8 cellular contexts compared by ENCODE assay signal in the genomic region with DNA sequence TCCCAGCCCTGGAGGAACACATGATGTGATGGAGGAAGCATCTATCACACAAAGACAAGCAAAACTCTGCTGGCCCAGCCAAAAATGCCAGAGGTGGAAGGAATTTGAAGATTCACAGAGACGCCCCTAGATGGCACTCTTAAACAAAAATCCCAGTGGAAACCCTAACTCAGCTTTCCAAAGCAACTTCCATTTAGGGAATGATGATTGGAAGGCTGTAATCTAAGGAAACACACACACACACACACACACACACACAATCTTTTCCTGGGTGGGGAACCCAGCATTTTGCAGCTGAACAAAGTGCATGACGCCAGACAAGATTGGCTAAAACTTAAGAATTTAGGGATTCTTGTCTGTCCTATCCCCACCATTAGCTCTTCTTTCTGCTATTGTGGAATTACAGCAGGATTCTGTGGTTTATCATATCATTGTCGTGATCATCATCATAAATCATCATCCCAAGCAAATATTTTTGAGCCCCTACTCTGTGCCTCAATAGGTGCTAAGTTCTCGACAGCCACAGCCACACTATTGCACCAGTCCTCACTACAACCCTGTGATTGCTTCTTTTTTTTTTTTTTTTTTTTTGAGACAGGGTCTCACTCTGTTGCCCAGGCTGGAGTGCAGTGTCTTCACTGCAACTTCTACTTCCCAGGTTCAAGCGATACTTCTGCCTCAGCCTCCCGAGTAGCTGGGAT. TPM values are rescaled to one million over a fixed set of nuclear protein-coding genes. Genes with fewer than 3 reads are reported as not detected.
DNase-seq lines count a peak whose midpoint lies in the region; ATAC-seq and TF ChIP-seq lines count a peak whose summit lies in the region.

No MANE protein-coding gene starts in this region.

- H3K4me3 Mint-ChIP-seq in type B pancreatic cell, result peak overlapping the region; percentile 75
- no peak overlapping the region for H3K4me3 Mint-ChIP-seq in T-helper 2 cell treated with Interferon-gamma antibody and Interleukin-4, amounts not matched to agents 5 μg/mL and 100 μg/mL, for 36 hours

- peaks cover 3% of the 10 kb centered on the region for H3K4me1 ChIP-seq in NT2/D1 (ENCODE audit: insufficient read depth, insufficient read length)

- no peak overlapping the region for H3K9ac ChIP-seq in NT2/D1 (ENCODE audit: insufficient read length, low read depth)

- TF ChIP-seq CTCF in choroid plexus epithelial cell (conservative IDR thresholded peaks at IDR 0.05; ENCODE audit: low read depth, low read length) (peak; percentile 74), type B pancreatic cell (conservative IDR thresholded peaks at IDR 0.05) (peak; percentile 77)

- DNase-seq in DMS153 (lab: John Stamatoyannopoulos, UW), result peak; percentile 80
- peak; percentile 76 for DNase-seq in HT1080 (ENCODE audit: low read depth)
- DNase-seq in NT2/D1 (ENCODE audit: low read depth, low spot score), result peak; percentile 63
- peak; percentile 74 for DNase-seq in choroid plexus epithelial cell (ENCODE audit: low read depth)
- DNase-seq in left kidney (ENCODE audit: low read depth, low spot score), result peak; percentile 75
- no peak for DNase-seq in type B pancreatic cell (ENCODE audit: extremely low spot score, unreplicated experiment)
- no peak for DNase-seq in T-helper 2 cell treated with Interferon-gamma antibody and Interleukin-4, amounts not matched to agents 5 μg/mL and 100 μg/mL, for 36 hours (ENCODE audit: low spot score)

- peaks cover 11% of the 10 kb centered on the region for H3K27me3 ChIP-seq in NT2/D1 (ENCODE audit: insufficient read depth, insufficient read length)

- H3K36me3 ChIP-seq in NT2/D1 (ENCODE audit: insufficient read depth, insufficient read length, low read length), result peaks cover 12% of the 10 kb centered on the region

- H3K36me3 Mint-ChIP-seq in type B pancreatic cell, result no peaks in the 10 kb centered on the region
- no peaks in the 10 kb centered on the region for H3K36me3 Mint-ChIP-seq in T-helper 2 cell treated with Interferon-gamma antibody and Interleukin-4, amounts not matched to agents 5 μg/mL and 100 μg/mL, for 36 hours (ENCODE audit: low read depth)

- H3K27me3 Mint-ChIP-seq in type B pancreatic cell, result peaks cover 3% of the 10 kb centered on the region
- H3K27me3 Mint-ChIP-seq in T-helper 2 cell treated with Interferon-gamma antibody and Interleukin-4, amounts not matched to agents 5 μg/mL and 100 μg/mL, for 36 hours (ENCODE audit: low read depth), result no peaks in the 10 kb centered on the region

- no peak overlapping the region for H3K27ac Mint-ChIP-seq in type B pancreatic cell
- no peak overlapping the region for H3K27ac Mint-ChIP-seq in T-helper 2 cell treated with Interferon-gamma antibody and Interleukin-4, amounts not matched to agents 5 μg/mL and 100 μg/mL, for 36 hours

- H3K4me1 Mint-ChIP-seq in type B pancreatic cell (ENCODE audit: unreplicated experiment), result peaks cover 9% of the 10 kb centered on the region
- H3K4me1 Mint-ChIP-seq in T-helper 2 cell treated with Interferon-gamma antibody and Interleukin-4, amounts not matched to agents 5 μg/mL and 100 μg/mL, for 36 hours (ENCODE audit: low read depth), result peaks cover 17% of the 10 kb centered on the region

- H3K9me3 ChIP-seq in NT2/D1 (ENCODE audit: insufficient read depth, low read length), result no peaks in the 10 kb centered on the region

- no peaks in the 10 kb centered on the region for H3K9me3 Mint-ChIP-seq in type B pancreatic cell
- H3K9me3 Mint-ChIP-seq in T-helper 2 cell treated with Interferon-gamma antibody and Interleukin-4, amounts not matched to agents 5 μg/mL and 100 μg/mL, for 36 hours, result no peaks in the 10 kb centered on the region

- H3K4me3 ChIP-seq in NT2/D1 (ENCODE audit: insufficient read length, low read depth) (no peak overlapping the region), choroid plexus epithelial cell (ENCODE audit: low read depth, low read length) (no peak overlapping the region)

- ATAC-seq in HG02973 (IDR thresholded peaks at IDR 0.05; ENCODE audit: unreplicated experiment), result no peak

RNA-seq across cellular contexts. Expression of gene LDAF1, which starts 1.6 kb away (rescaled TPM):
- total RNA-seq in HT1080 (2014; rRNA removed; shearing (Covaris generic)), result 7.5 and 12.3 TPM in 2 replicates
- 13.0 TPM in 2 replicates for polyA plus RNA-seq in HT1080 (2015; cell fraction: cytosol; rRNA removed)
- 4.4 and 5.9 TPM in 2 replicates for polyA plus RNA-seq in HT1080 (2015; cell fraction: nucleus; rRNA removed)
- total RNA-seq in type B pancreatic cell (ENCODE audit: low replicate concordance), result 22.8 and 37.4 TPM in 2 replicates

RNA-seq across cellular contexts. Expression of gene DNAH3, which starts 6.3 kb away (rescaled TPM):
- 0.03 and 0.05 TPM in 2 replicates for total RNA-seq in HT1080 (2014; rRNA removed; shearing (Covaris generic))
- 0.02 and 0.03 TPM in 2 replicates for polyA plus RNA-seq in HT1080 (2015; cell fraction: cytosol; rRNA removed)
- 0.10 and 0.12 TPM in 2 replicates for polyA plus RNA-seq in HT1080 (2015; cell fraction: nucleus; rRNA removed)
- total RNA-seq in type B pancreatic cell (ENCODE audit: low replicate concordance), result 0.24 TPM in 1 of 2 replicates, not detected in the other

RNA-seq across cellular contexts. Expression of gene ZP2, which starts 54.5 kb away (rescaled TPM):
- not detected in 2 replicates for total RNA-seq in HT1080 (2014; rRNA removed; shearing (Covaris generic))
- polyA plus RNA-seq in HT1080 (2015; cell fraction: cytosol; rRNA removed), result not detected in 2 replicates
- polyA plus RNA-seq in HT1080 (2015; cell fraction: nucleus; rRNA removed), result not detected in 2 replicates
- not detected in 2 replicates for total RNA-seq in type B pancreatic cell (ENCODE audit: low replicate concordance)

Comparison
In these comparisons a context has a peak if more than half of its experiments do, and no peak if none do; other contexts are left out.
1. DNase-seq: peak in DMS153 (single experiment), HT1080 (single experiment), NT2/D1 (single experiment), choroid plexus epithelial cell (single experiment) and left kidney (single experiment); none in type B pancreatic cell (single experiment) and T-helper 2 cell treated with Interferon-gamma antibody and Interleukin-4, amounts not matched to agents 5 μg/mL and 100 μg/mL, for 36 hours (single experiment).